ENCODE assay signal across 1 cellular context in the genomic region with DNA sequence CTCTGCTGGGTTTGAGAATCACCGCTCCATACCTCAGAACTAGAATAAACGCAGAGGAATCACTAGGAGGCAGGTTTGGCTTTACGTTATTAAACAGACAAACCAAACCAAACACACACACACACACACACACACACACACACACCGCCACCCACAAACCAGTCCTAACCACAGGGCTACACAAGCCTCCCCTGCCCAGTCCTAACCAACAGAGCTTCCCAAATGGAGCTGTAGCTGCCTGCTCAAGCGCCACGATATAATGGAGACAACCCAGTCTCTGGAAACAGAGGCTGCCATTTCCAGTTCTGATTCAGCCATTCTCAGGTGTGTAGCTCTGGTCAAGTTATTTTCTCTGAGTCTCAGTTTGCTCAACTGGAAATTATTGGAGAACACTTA.
TF ChIP-seq lines count a peak whose summit lies in the region.

No MANE protein-coding gene starts in this region.

TF ChIP-seq in IMR-90, 13 proteins besides CTCF, POLR2A, EP300 and RAD21:
- TF ChIP-seq MAFK (IDR thresholded peaks at IDR 0.05; ENCODE audit: low read depth, low read length) (no peak), USF2 (IDR thresholded peaks at IDR 0.05; ENCODE audit: low read depth, low read length) (no peak), CHD1 (IDR thresholded peaks at IDR 0.05; ENCODE audit: low read depth, low read length) (no peak), MAZ (IDR thresholded peaks at IDR 0.05; ENCODE audit: borderline replicate concordance, low read depth, low read length) (no peak), BHLHE40 (IDR thresholded peaks at IDR 0.05; ENCODE audit: low read depth, low read length) (no peak)
